9 cellular contexts compared by ENCODE assay signal in genomic region chrY:2935606-2936521, GRCh38. TPM values are rescaled to one million over a fixed set of nuclear protein-coding genes. Genes with fewer than 3 reads are reported as not detected.
DNase-seq lines count a peak whose midpoint lies in the region; ATAC-seq and TF ChIP-seq lines count a peak whose summit lies in the region.
"Had no signal": no experiment of that assay in that cellular context is flagged by ENCODE, and none has a peak within 500 bp of the region (broad histone marks: within the 10 kb centered on the region; RNA-seq: fewer than 3 reads in every experiment).

No MANE protein-coding gene starts in this region.

- ATAC-seq in HG02759 (IDR thresholded peaks at IDR 0.05; ENCODE audit: unreplicated experiment), result peak; percentile 80
- ATAC-seq in naive thymus-derived CD4-positive, alpha-beta T cell, result peak; percentile 90

- CTCF ChIA-PET in CD8-positive, alpha-beta memory T cell (lab: Charles Lee), result interaction anchor here (0.7 kb wide), 1 partner anchor 19 kb away, joined by 3 read pairs; no protein-coding TSS in a partner anchor
- CTCF ChIA-PET in RWPE1 (lab: Yijun Ruan, JAX), result no interaction called here
- CTCF ChIA-PET in naive thymus-derived CD4-positive, alpha-beta T cell (lab: Charles Lee), result interaction anchor here (0.6 to 0.9 kb wide), 3 partner anchors 14 to 82 kb away, joined by 3 to 6 read pairs (median 4); no protein-coding TSS in a partner anchor

- peaks cover 9% of the 10 kb centered on the region for H3K4me1 ChIP-seq in CD8-positive, alpha-beta memory T cell (ENCODE audit: insufficient read depth, low read length)
- peaks cover 5 to 9% of the 10 kb centered on the region in 2 donors for H3K4me1 ChIP-seq in naive thymus-derived CD4-positive, alpha-beta T cell (ENCODE audit: control insufficient read depth in 2 of 2, insufficient read depth in 2 of 2, low read length in 2 of 2)

- no peaks in the 10 kb centered on the region for H3K27me3 Mint-ChIP-seq in CD8-positive, alpha-beta memory T cell
- H3K27me3 Mint-ChIP-seq in naive thymus-derived CD4-positive, alpha-beta T cell, result no peaks in the 10 kb centered on the region

- no peaks in the 10 kb centered on the region for H3K27me3 ChIP-seq in CD8-positive, alpha-beta memory T cell (ENCODE audit: insufficient read depth, low read length, poor library complexity, severe bottlenecking)
- no peaks in the 10 kb centered on the region for H3K27me3 ChIP-seq in naive thymus-derived CD4-positive, alpha-beta T cell (ENCODE audit: control insufficient read depth in 2 of 2, insufficient read depth in 2 of 2, low read length in 2 of 2)

- H3K27ac ChIP-seq in CD8-positive, alpha-beta memory T cell (ENCODE audit: low read depth, low read length), result peak overlapping the region; percentile 98
- H3K27ac ChIP-seq in RWPE1, result peak overlapping the region; percentile 97
- H3K27ac ChIP-seq in naive thymus-derived CD4-positive, alpha-beta T cell (ENCODE audit: low read depth, low read length), result peak overlapping the region; percentile 100

- peak overlapping the region in 2 of 7 donors; percentile 88 to 97 for H3K4me3 Mint-ChIP-seq in CD8-positive, alpha-beta memory T cell
- H3K4me3 Mint-ChIP-seq in naive thymus-derived CD4-positive, alpha-beta T cell, result peak overlapping the region in 5 of 10 donors; percentile 84 to 98 (median 85)

- H3K4me1 Mint-ChIP-seq in CD8-positive, alpha-beta memory T cell, result peaks cover 0 to 49% (median 0%) of the 10 kb centered on the region in 3 donors
- peaks cover 0 to 37% (median 18%) of the 10 kb centered on the region in 7 donors for H3K4me1 Mint-ChIP-seq in naive thymus-derived CD4-positive, alpha-beta T cell

- POLR2A ChIA-PET in CD8-positive, alpha-beta memory T cell (lab: Charles Lee), result interaction anchor here (0.7 to 1.2 kb wide), 4 partner anchors 20 to 95 kb away, joined by 3 to 4 read pairs (median 3); partner anchors contain the start of gene RPS4Y1
- POLR2A ChIA-PET in RWPE1 (lab: Yijun Ruan, JAX; ENCODE audit: low non-redundant PET), result no interaction called here
- POLR2A ChIA-PET in naive thymus-derived CD4-positive, alpha-beta T cell (lab: Charles Lee), result interaction anchor here (0.6 to 2.2 kb wide), 6 partner anchors 9 to 98 kb away, joined by 3 to 10 read pairs (median 3); no protein-coding TSS in a partner anchor

- intact Hi-C loops in naive thymus-derived CD4-positive, alpha-beta T cell (cut with micrococcal nuclease), result loop anchor here (1.0 to 10.0 kb wide), 7 partner anchors 23 to 95 kb away; partner anchors contain the start of gene RPS4Y1 (in 2 of the 2)

- H3K4me3 ChIP-seq in CD8-positive, alpha-beta memory T cell (ENCODE audit: low read length), result peak overlapping the region; percentile 83
- peak overlapping the region; percentile 75 for H3K4me3 ChIP-seq in choroid plexus epithelial cell (ENCODE audit: low read depth, low read length)
- peak overlapping the region; percentile 90 for H3K4me3 ChIP-seq in naive thymus-derived CD4-positive, alpha-beta T cell (ENCODE audit: low read length)

- DNase-seq in CD8-positive, alpha-beta memory T cell, result peak in 3 of 5 donors; percentile 72 to 91 (median 78)
- DNase-seq in RWPE1 (ENCODE audit: low spot score), result peak; percentile 17
- peak; percentile 91 for DNase-seq in choroid plexus epithelial cell (ENCODE audit: low read depth)
- peak in 4 of 9 donors; percentile 68 to 87 (median 82) for DNase-seq in naive thymus-derived CD4-positive, alpha-beta T cell
- no peak for DNase-seq in GOT3 (lab: John Stamatoyannopoulos, UW)
- no peak for DNase-seq in Kasumi-1 (lab: John Stamatoyannopoulos, UW)
- DNase-seq in COLO829 (ENCODE audit: low spot score), result no peak

- no peaks in the 10 kb centered on the region for H3K36me3 ChIP-seq in CD8-positive, alpha-beta memory T cell (ENCODE audit: insufficient read depth, low read length)
- no peaks in the 10 kb centered on the region for H3K36me3 ChIP-seq in naive thymus-derived CD4-positive, alpha-beta T cell (ENCODE audit: control insufficient read depth in 2 of 3, insufficient read depth in 3 of 3, low read length in 3 of 3)

- peaks cover 0 to 25% (median 0%) of the 10 kb centered on the region in 3 donors for H3K36me3 Mint-ChIP-seq in CD8-positive, alpha-beta memory T cell
- peaks cover 0 to 17% (median 0%) of the 10 kb centered on the region in 5 donors for H3K36me3 Mint-ChIP-seq in naive thymus-derived CD4-positive, alpha-beta T cell

- no peaks in the 10 kb centered on the region for H3K9me3 ChIP-seq in CD8-positive, alpha-beta memory T cell (ENCODE audit: low read length)
- no peaks in the 10 kb centered on the region for H3K9me3 ChIP-seq in naive thymus-derived CD4-positive, alpha-beta T cell (ENCODE audit: control insufficient read depth in 2 of 3, low read length in 3 of 3)

- no peaks in the 10 kb centered on the region for H3K9me3 Mint-ChIP-seq in CD8-positive, alpha-beta memory T cell
- H3K9me3 Mint-ChIP-seq in naive thymus-derived CD4-positive, alpha-beta T cell, result no peaks in the 10 kb centered on the region

- TF ChIP-seq CTCF in RWPE1 (conservative IDR thresholded peaks at IDR 0.05; ENCODE audit: low read depth) (no peak), choroid plexus epithelial cell (conservative IDR thresholded peaks at IDR 0.05; ENCODE audit: low read depth, low read length) (peak; percentile 70)

- H3K27ac Mint-ChIP-seq in CD8-positive, alpha-beta memory T cell, result peak overlapping the region in 2 of 8 donors; percentile 98 to 100
- H3K27ac Mint-ChIP-seq in naive thymus-derived CD4-positive, alpha-beta T cell, result peak overlapping the region in 5 of 9 donors; percentile 96 to 100 (median 98)

RNA-seq across cellular contexts. Expression of gene ZFY, which starts 0.7 kb away (rescaled TPM):
- 10 to 100 TPM; 22.9 to 27.4 TPM for total RNA-seq in CD8-positive, alpha-beta memory T cell
- polyA plus RNA-seq in CD8-positive, alpha-beta memory T cell, result not detected
- 10 to 100 TPM; 20.2 to 34.5 (median 22.6) TPM for total RNA-seq in naive thymus-derived CD4-positive, alpha-beta T cell
- not detected for polyA plus RNA-seq in naive thymus-derived CD4-positive, alpha-beta T cell
- total RNA-seq: glomerular endothelial cell had no signal

Comparison
In these comparisons a context has a peak if more than half of its experiments do, and no peak if none do; other contexts are left out.
1. DNase-seq: peak in CD8-positive, alpha-beta memory T cell (3 of 5), RWPE1 (single experiment) and choroid plexus epithelial cell (single experiment); none in GOT3 (single experiment), Kasumi-1 (0 of 2) and COLO829 (single experiment).
2. Peak in every context shown above with its lines, with median percentiles within 50 percentile points of each other: H3K27ac ChIP-seq and H3K4me3 ChIP-seq.